ENCODE assay signal across 14 cellular contexts in genomic region chr1:117661027-117661426, GRCh38. TPM values are rescaled to one million over a fixed set of nuclear protein-coding genes. Genes with fewer than 3 reads are reported as not detected.
DNase-seq lines count a peak whose midpoint lies in the region; ATAC-seq lines count a peak whose summit lies in the region.
"Had no signal": no experiment of that assay in that cellular context is flagged by ENCODE, and none has a peak within 500 bp of the region (broad histone marks: within the 10 kb centered on the region; RNA-seq: fewer than 3 reads in every experiment).

No MANE protein-coding gene starts in this region.

- no peaks in the 10 kb centered on the region for H3K36me3 ChIP-seq in CD4-positive, CD25-positive, alpha-beta regulatory T cell (ENCODE audit: control insufficient read depth, insufficient read depth, low read length)
- H3K36me3 ChIP-seq: prostate gland, thyroid gland had no signal

- peaks cover 1 to 21% (median 4%) of the 10 kb centered on the region in 7 donors for H3K9me3 Mint-ChIP-seq in CD4-positive, CD25-positive, alpha-beta regulatory T cell
- peaks cover 0 to 3% (median 2%) of the 10 kb centered on the region in 3 donors for H3K9me3 Mint-ChIP-seq in IgD-negative memory B cell
- peaks cover 13% of the 10 kb centered on the region for H3K9me3 Mint-ChIP-seq in activated CD4-positive, alpha-beta memory T cell treated with anti-CD3 and anti-CD28 coated beads, Interleukin-2, amount 10 ng/mL, durations not matched to agents 7 days and 5 days

- peaks cover 49 to 94% (median 73%) of the 10 kb centered on the region in 4 donors for H3K4me1 Mint-ChIP-seq in CD4-positive, CD25-positive, alpha-beta regulatory T cell
- H3K4me1 Mint-ChIP-seq in IgD-negative memory B cell, result peaks cover 68 to 87% (median 70%) of the 10 kb centered on the region in 3 donors
- H3K4me1 Mint-ChIP-seq in activated CD4-positive, alpha-beta memory T cell treated with anti-CD3 and anti-CD28 coated beads, Interleukin-2, amount 10 ng/mL, durations not matched to agents 7 days and 5 days, result peaks cover 97% of the 10 kb centered on the region

- H3K4me1 ChIP-seq in CD4-positive, CD25-positive, alpha-beta regulatory T cell (ENCODE audit: control insufficient read depth, insufficient read depth, low read length, poor library complexity, severe bottlenecking), result peaks cover 96% of the 10 kb centered on the region
- H3K4me1 ChIP-seq: prostate gland had no signal

- peaks cover 0 to 9% of the 10 kb centered on the region in 2 experiments for H3K9me3 ChIP-seq in CD4-positive, CD25-positive, alpha-beta regulatory T cell (ENCODE audit: control insufficient read depth in 2 of 2, low read length in 2 of 2)
- H3K9me3 ChIP-seq: prostate gland, thyroid gland had no signal

- H3K27ac Mint-ChIP-seq in CD4-positive, CD25-positive, alpha-beta regulatory T cell, result peak overlapping the region; percentile 97 to 100 (median 98)
- peak overlapping the region; percentile 73 to 97 (median 88) for H3K27ac Mint-ChIP-seq in IgD-negative memory B cell
- peak overlapping the region; percentile 91 for H3K27ac Mint-ChIP-seq in activated CD4-positive, alpha-beta memory T cell treated with anti-CD3 and anti-CD28 coated beads, Interleukin-2, amount 10 ng/mL, durations not matched to agents 7 days and 5 days

- H3K27ac ChIP-seq in CD4-positive, CD25-positive, alpha-beta regulatory T cell (ENCODE audit: insufficient read depth, low read length, poor library complexity, severe bottlenecking), result peak overlapping the region; percentile 94
- H3K27ac ChIP-seq: dorsolateral prefrontal cortex, prostate gland, thyroid gland had no signal

- intact Hi-C loops in left cardiac atrium (cut with DNase I), result no loop called here

- DNase-seq in CD4-positive, CD25-positive, alpha-beta regulatory T cell, result peak; percentile 55 to 88 (median 88)
- DNase-seq in activated CD4-positive, alpha-beta memory T cell treated with anti-CD3 and anti-CD28 coated beads, Interleukin-2, amount 10 ng/mL, durations not matched to agents 7 days and 5 days, result peak; percentile 59
- DNase-seq in effector CD4-positive, alpha-beta T cell, result peak; percentile 40
- DNase-seq in left cardiac atrium (no peak), GOT3 (lab: John Stamatoyannopoulos, UW) (no peak)
- DNase-seq: dorsolateral prefrontal cortex, kidney glomerular epithelial cell, NCI-H1694 treated with DMSO at 0.1 percent for 48 hours, NCI-H524 treated with DMSO at 0.1 percent for 48 hours, thyroid gland had no signal

- CTCF ChIA-PET in activated CD4-positive, alpha-beta memory T cell treated with anti-CD3 and anti-CD28 coated beads, Interleukin-2, amount 10 ng/mL, durations not matched to agents 7 days and 5 days (lab: Charles Lee), result interaction anchor here (7.9 to 8.3 kb wide), 2 partner anchors 14 to 53 kb away, joined by 49 to 66 read pairs; partner anchors contain the start of gene TENT5C

- peak; percentile 29 to 33 for ATAC-seq in CD4-positive, CD25-positive, alpha-beta regulatory T cell (ENCODE audit: low read depth in 2 of 2)
- ATAC-seq in left cardiac atrium (no peak), HG03039 (IDR thresholded peaks at IDR 0.05; ENCODE audit: unreplicated experiment) (no peak), GM19023 (IDR thresholded peaks at IDR 0.05; ENCODE audit: unreplicated experiment) (no peak)

- H3K27me3 Mint-ChIP-seq in CD4-positive, CD25-positive, alpha-beta regulatory T cell, result no peaks in the 10 kb centered on the region
- no peaks in the 10 kb centered on the region for H3K27me3 Mint-ChIP-seq in IgD-negative memory B cell
- H3K27me3 Mint-ChIP-seq in activated CD4-positive, alpha-beta memory T cell treated with anti-CD3 and anti-CD28 coated beads, Interleukin-2, amount 10 ng/mL, durations not matched to agents 7 days and 5 days, result no peaks in the 10 kb centered on the region

- no peaks in the 10 kb centered on the region for H3K27me3 ChIP-seq in CD4-positive, CD25-positive, alpha-beta regulatory T cell (ENCODE audit: control insufficient read depth, insufficient read depth, low read length)
- H3K27me3 ChIP-seq: thyroid gland had no signal

- POLR2A ChIA-PET in activated CD4-positive, alpha-beta memory T cell treated with anti-CD3 and anti-CD28 coated beads, Interleukin-2, amount 10 ng/mL, durations not matched to agents 7 days and 5 days (lab: Charles Lee), result interaction anchor here (0.6 to 21.3 kb wide), 4 partner anchors 16 to 48 kb away, joined by 3 to 512 read pairs (median 4); partner anchors contain the start of gene TENT5C

- peaks cover 7% of the 10 kb centered on the region for H3K36me3 Mint-ChIP-seq in CD4-positive, CD25-positive, alpha-beta regulatory T cell
- no peaks in the 10 kb centered on the region for H3K36me3 Mint-ChIP-seq in IgD-negative memory B cell
- peaks cover 22% of the 10 kb centered on the region for H3K36me3 Mint-ChIP-seq in activated CD4-positive, alpha-beta memory T cell treated with anti-CD3 and anti-CD28 coated beads, Interleukin-2, amount 10 ng/mL, durations not matched to agents 7 days and 5 days (ENCODE audit: low read depth)

- H3K4me3 ChIP-seq in CD4-positive, CD25-positive, alpha-beta regulatory T cell (ENCODE audit: low read depth, low read length), result peak overlapping the region; percentile 51
- H3K4me3 ChIP-seq: dorsolateral prefrontal cortex, prostate gland, thyroid gland had no signal

- peak overlapping the region; percentile 57 to 85 (median 71) for H3K4me3 Mint-ChIP-seq in CD4-positive, CD25-positive, alpha-beta regulatory T cell
- H3K4me3 Mint-ChIP-seq in IgD-negative memory B cell, result peak overlapping the region in 2 of 4 donors; percentile 76 to 81
- H3K4me3 Mint-ChIP-seq in activated CD4-positive, alpha-beta memory T cell treated with anti-CD3 and anti-CD28 coated beads, Interleukin-2, amount 10 ng/mL, durations not matched to agents 7 days and 5 days, result peak overlapping the region; percentile 30

RNA-seq across cellular contexts. Expression of gene TENT5C, which starts 55.2 kb away (rescaled TPM):
- total RNA-seq in CD4-positive, CD25-positive, alpha-beta regulatory T cell, result 324 TPM
- 10 to 100 TPM; 19.6 to 64.7 (median 33.0) TPM for polyA plus RNA-seq in CD4-positive, CD25-positive, alpha-beta regulatory T cell
- 33.4 TPM for polyA plus RNA-seq in IgD-negative memory B cell
- total RNA-seq in activated CD4-positive, alpha-beta memory T cell treated with anti-CD3 and anti-CD28 coated beads, Interleukin-2, amount 10 ng/mL, durations not matched to agents 7 days and 5 days, result 10 to 100 TPM; 64.5 to 66.1 TPM
- total RNA-seq in left cardiac atrium, result 10 to 100 TPM; 16.3 to 21.6 TPM

Comparison
In these comparisons a context has a peak if more than half of its experiments do, and no peak if none do; other contexts are left out.
1. ATAC-seq: peak in CD4-positive, CD25-positive, alpha-beta regulatory T cell (2 of 2); none in left cardiac atrium (0 of 2), HG03039 (single experiment) and GM19023 (single experiment).
2. DNase-seq: peak in CD4-positive, CD25-positive, alpha-beta regulatory T cell (3 of 3), activated CD4-positive, alpha-beta memory T cell treated with anti-CD3 and anti-CD28 coated beads, Interleukin-2, amount 10 ng/mL, durations not matched to agents 7 days and 5 days (single experiment) and effector CD4-positive, alpha-beta T cell (single experiment); none in left cardiac atrium (single experiment) and GOT3 (single experiment).
3. Peak in every context shown above with its lines, with median percentiles within 50 percentile points of each other: H3K27ac Mint-ChIP-seq.